Comparison of ENCODE assay signal across 8 cellular contexts in genomic region chr12:31325877-31326631, GRCh38. TPM values are rescaled to one million over a fixed set of nuclear protein-coding genes. Genes with fewer than 3 reads are reported as not detected.
DNase-seq lines count a peak whose midpoint lies in the region; ATAC-seq and TF ChIP-seq lines count a peak whose summit lies in the region.

TSS of gene SINHCAF (minus strand) at chr12:31326150. CDS start at chr12:31298204, 27,946 bp downstream.

- H3K4me1 ChIP-seq in gastroesophageal sphincter (peaks cover 0 to 33% (median 0%) of the 10 kb centered on the region in 3 donors), neutrophil (ENCODE audit: control insufficient read depth in 1 of 2, insufficient read depth in 1 of 2, low read depth in 1 of 2, low read length in 1 of 2) (peaks cover 15 to 25% of the 10 kb centered on the region in 2 experiments)

- H3K9me3 ChIP-seq in gastroesophageal sphincter (no peaks in the 10 kb centered on the region), neutrophil (no peaks in the 10 kb centered on the region)

- peak; percentile 64 to 65 for TF ChIP-seq POLR2A in gastroesophageal sphincter (IDR thresholded peaks at IDR 0.05)

- H3K27me3 ChIP-seq in gastroesophageal sphincter (no peaks in the 10 kb centered on the region), neutrophil (peaks cover 6% of the 10 kb centered on the region)

- H3K27me3 Mint-ChIP-seq in activated naive CD4-positive, alpha-beta T cell treated with anti-CD3 and anti-CD28 coated beads for 36 hours (ENCODE audit: low read depth): no peaks in the 10 kb centered on the region

- H3K27ac Mint-ChIP-seq in activated naive CD4-positive, alpha-beta T cell treated with anti-CD3 and anti-CD28 coated beads for 36 hours: peak within 1 kb of the TSS; percentile 99

- H3K27ac ChIP-seq in gastroesophageal sphincter (peak within 1 kb of the TSS; percentile 81 to 93 (median 90)), neutrophil (peak within 1 kb of the TSS; percentile 89), substantia nigra (ENCODE audit: low read depth, low read length, poor library complexity, severe bottlenecking) (peak within 1 kb of the TSS; percentile 51)

- intact Hi-C loops in activated naive CD4-positive, alpha-beta T cell treated with anti-CD3 and anti-CD28 coated beads for 36 hours (cut with micrococcal nuclease): loop anchor here (1.0 to 10.0 kb wide), 14 partner anchors 9 to 1349 kb away; partner anchors contain the start of genes BICD1, CAPRIN2, DDX11 and DENND5B

- H3K9me3 Mint-ChIP-seq in activated naive CD4-positive, alpha-beta T cell treated with anti-CD3 and anti-CD28 coated beads for 36 hours: no peaks in the 10 kb centered on the region

- ATAC-seq in gastroesophageal sphincter: peak; percentile 94

- peaks cover 20% of the 10 kb centered on the region for H3K4me1 Mint-ChIP-seq in activated naive CD4-positive, alpha-beta T cell treated with anti-CD3 and anti-CD28 coated beads for 36 hours (ENCODE audit: low read depth)

- TF ChIP-seq CTCF in HFF-Myc (IDR thresholded peaks at IDR 0.05; ENCODE audit: low read depth, low read length, missing control alignments): no peak
- no peak for TF ChIP-seq CTCF in gastroesophageal sphincter (IDR thresholded peaks at IDR 0.05)
- TF ChIP-seq CTCF in neutrophil (IDR thresholded peaks at IDR 0.05): peak; percentile 51

- WGBS in gastroesophageal sphincter (ENCODE audit: low coverage in 1 of 2), 2 donors: 0 to 3% methylated on average over 19 to 20 of the region's 55 CpGs

- TF ChIP-seq EP300 in gastroesophageal sphincter (IDR thresholded peaks at IDR 0.05): no peak

- H3K36me3 Mint-ChIP-seq in activated naive CD4-positive, alpha-beta T cell treated with anti-CD3 and anti-CD28 coated beads for 36 hours (ENCODE audit: low read depth): peaks cover 23% of the 10 kb centered on the region

- H3K4me3 ChIP-seq in HFF-Myc (replicated peaks; ENCODE audit: low read depth, low read length) (peak within 1 kb of the TSS; percentile 87), gastroesophageal sphincter (peak within 1 kb of the TSS; percentile 87 to 89), neutrophil (ENCODE audit: low read depth in 1 of 2, low read length in 1 of 2) (peak within 1 kb of the TSS; percentile 94 to 97)

- no peaks in the 10 kb centered on the region for H3K36me3 ChIP-seq in gastroesophageal sphincter
- no peaks in the 10 kb centered on the region for H3K36me3 ChIP-seq in neutrophil

- peak within 1 kb of the TSS; percentile 96 for H3K4me3 Mint-ChIP-seq in activated naive CD4-positive, alpha-beta T cell treated with anti-CD3 and anti-CD28 coated beads for 36 hours

- DNase-seq in GM03348 (ENCODE audit: low spot score) (peak; percentile 99), HFF-Myc (ENCODE audit: extremely low read depth, low read depth) (peak; percentile 93), NAMALWA (ENCODE audit: low spot score) (peak; percentile 100), SK-N-DZ (ENCODE audit: low spot score) (peak; percentile 100), substantia nigra (lab: John Stamatoyannopoulos, UW) (peak; percentile 52 to 100 (median 94))
- peak; percentile 99 for DNase-seq in activated naive CD4-positive, alpha-beta T cell treated with anti-CD3 and anti-CD28 coated beads for 36 hours

- CTCF ChIA-PET in activated naive CD4-positive, alpha-beta T cell treated with anti-CD3 and anti-CD28 coated beads for 36 hours (lab: Charles Lee): interaction anchor here (0.6 to 0.7 kb wide), 2 partner anchors 43 to 737 kb away, joined by 3 to 4 read pairs; no protein-coding TSS in a partner anchor

RNA-seq across cellular contexts. Expression of gene SINHCAF, which starts in this region (rescaled TPM):
- polyA plus RNA-seq in SK-N-DZ (2014; cell fraction: cytosol; rRNA removed): 243 and 376 TPM in 2 replicates
- polyA plus RNA-seq in SK-N-DZ (2014; cell fraction: nucleus; rRNA removed): 93.4 and 146 TPM in 2 replicates
- 100 to 1,000 TPM; 158 to 169 TPM for total RNA-seq in activated naive CD4-positive, alpha-beta T cell treated with anti-CD3 and anti-CD28 coated beads for 36 hours
- 10 to 100 TPM; 21.7 to 67.8 (median 25.8) TPM for total RNA-seq in gastroesophageal sphincter

Comparison
In these comparisons a context has a peak if more than half of its experiments do, and no peak if none do; other contexts are left out.
1. Peak in every context shown above with its lines: DNase-seq, ATAC-seq, H3K4me3 ChIP-seq and H3K27ac ChIP-seq.